ENCODE assay signal across 1 cellular context in genomic region chr5:126339215-126339805, GRCh38.
A peak's percentile ranks its signal among the peaks of the same experiment; 100 is the strongest.
TF ChIP-seq lines count a peak whose summit lies in the region.

No MANE protein-coding gene starts in this region.

TF ChIP-seq in HepG2, 621 proteins besides CTCF, POLR2A, EP300 and RAD21 (continued from another document):
- no peak for TF ChIP-seq ZNF275 (CRISPR knock-in tag; IDR thresholded peaks at IDR 0.05; ENCODE audit: borderline replicate concordance)
- TF ChIP-seq DMTF1 (CRISPR knock-in tag; IDR thresholded peaks at IDR 0.05) = no peak
- TF ChIP-seq SATB2 (CRISPR knock-in tag; IDR thresholded peaks at IDR 0.05) = no peak
- no peak for TF ChIP-seq ZKSCAN1 (IDR thresholded peaks at IDR 0.05; ENCODE audit: low read length)
- no peak for TF ChIP-seq ZNF432 (CRISPR knock-in tag; IDR thresholded peaks at IDR 0.05; ENCODE audit: borderline replicate concordance)
- TF ChIP-seq NKX3-1 (CRISPR knock-in tag; IDR thresholded peaks at IDR 0.05) = no peak
- no peak for TF ChIP-seq ZNF280D (CRISPR knock-in tag; IDR thresholded peaks at IDR 0.05)
- peak; percentile 61 for TF ChIP-seq ARID3A (IDR thresholded peaks at IDR 0.05; ENCODE audit: low read depth, low read length)
- TF ChIP-seq GTF3A (CRISPR knock-in tag; conservative IDR thresholded peaks at IDR 0.05) = no peak
- TF ChIP-seq PRMT3 (CRISPR knock-in tag; IDR thresholded peaks at IDR 0.05; ENCODE audit: borderline replicate concordance, low read depth) = no peak
- TF ChIP-seq HOXA5 (CRISPR knock-in tag; IDR thresholded peaks at IDR 0.05) = no peak
- no peak for TF ChIP-seq GRHL1 (CRISPR knock-in tag; conservative IDR thresholded peaks at IDR 0.05)
- TF ChIP-seq FOXM1 (CRISPR knock-in tag; IDR thresholded peaks at IDR 0.05) = no peak
- TF ChIP-seq, protein P1, sequence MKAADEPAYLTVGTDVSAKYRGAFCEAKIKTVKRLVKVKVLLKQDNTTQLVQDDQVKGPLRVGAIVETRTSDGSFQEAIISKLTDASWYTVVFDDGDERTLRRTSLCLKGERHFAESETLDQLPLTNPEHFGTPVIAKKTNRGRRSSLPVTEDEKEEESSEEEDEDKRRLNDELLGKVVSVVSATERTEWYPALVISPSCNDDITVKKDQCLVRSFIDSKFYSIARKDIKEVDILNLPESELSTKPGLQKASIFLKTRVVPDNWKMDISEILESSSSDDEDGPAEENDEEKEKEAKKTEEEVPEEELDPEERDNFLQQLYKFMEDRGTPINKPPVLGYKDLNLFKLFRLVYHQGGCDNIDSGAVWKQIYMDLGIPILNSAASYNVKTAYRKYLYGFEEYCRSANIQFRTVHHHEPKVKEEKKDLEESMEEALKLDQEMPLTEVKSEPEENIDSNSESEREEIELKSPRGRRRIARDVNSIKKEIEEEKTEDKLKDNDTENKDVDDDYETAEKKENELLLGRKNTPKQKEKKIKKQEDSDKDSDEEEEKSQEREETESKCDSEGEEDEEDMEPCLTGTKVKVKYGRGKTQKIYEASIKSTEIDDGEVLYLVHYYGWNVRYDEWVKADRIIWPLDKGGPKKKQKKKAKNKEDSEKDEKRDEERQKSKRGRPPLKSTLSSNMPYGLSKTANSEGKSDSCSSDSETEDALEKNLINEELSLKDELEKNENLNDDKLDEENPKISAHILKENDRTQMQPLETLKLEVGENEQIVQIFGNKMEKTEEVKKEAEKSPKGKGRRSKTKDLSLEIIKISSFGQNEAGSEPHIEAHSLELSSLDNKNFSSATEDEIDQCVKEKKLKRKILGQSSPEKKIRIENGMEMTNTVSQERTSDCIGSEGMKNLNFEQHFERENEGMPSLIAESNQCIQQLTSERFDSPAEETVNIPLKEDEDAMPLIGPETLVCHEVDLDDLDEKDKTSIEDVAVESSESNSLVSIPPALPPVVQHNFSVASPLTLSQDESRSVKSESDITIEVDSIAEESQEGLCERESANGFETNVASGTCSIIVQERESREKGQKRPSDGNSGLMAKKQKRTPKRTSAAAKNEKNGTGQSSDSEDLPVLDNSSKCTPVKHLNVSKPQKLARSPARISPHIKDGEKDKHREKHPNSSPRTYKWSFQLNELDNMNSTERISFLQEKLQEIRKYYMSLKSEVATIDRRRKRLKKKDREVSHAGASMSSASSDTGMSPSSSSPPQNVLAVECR (CRISPR knock-in tag; IDR thresholded peaks at IDR 0.05; ENCODE audit: borderline replicate concordance) = no peak
- TF ChIP-seq ZNF251 (CRISPR knock-in tag; IDR thresholded peaks at IDR 0.05) = no peak
- no peak for TF ChIP-seq NONO (IDR thresholded peaks at IDR 0.05)
- no peak for TF ChIP-seq NONO (CRISPR knock-in tag; conservative IDR thresholded peaks at IDR 0.05)
- TF ChIP-seq, protein P2, sequence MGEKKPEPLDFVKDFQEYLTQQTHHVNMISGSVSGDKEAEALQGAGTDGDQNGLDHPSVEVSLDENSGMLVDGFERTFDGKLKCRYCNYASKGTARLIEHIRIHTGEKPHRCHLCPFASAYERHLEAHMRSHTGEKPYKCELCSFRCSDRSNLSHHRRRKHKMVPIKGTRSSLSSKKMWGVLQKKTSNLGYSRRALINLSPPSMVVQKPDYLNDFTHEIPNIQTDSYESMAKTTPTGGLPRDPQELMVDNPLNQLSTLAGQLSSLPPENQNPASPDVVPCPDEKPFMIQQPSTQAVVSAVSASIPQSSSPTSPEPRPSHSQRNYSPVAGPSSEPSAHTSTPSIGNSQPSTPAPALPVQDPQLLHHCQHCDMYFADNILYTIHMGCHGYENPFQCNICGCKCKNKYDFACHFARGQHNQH (CRISPR knock-in tag; IDR thresholded peaks at IDR 0.05) = no peak
- no peak for TF ChIP-seq FOXJ3 (CRISPR knock-in tag; IDR thresholded peaks at IDR 0.05; ENCODE audit: borderline replicate concordance)
- no peak for TF ChIP-seq KMT2A (CRISPR knock-in tag; IDR thresholded peaks at IDR 0.05)
- peak; percentile 90 for TF ChIP-seq STAG1 (CRISPR knock-in tag; IDR thresholded peaks at IDR 0.05)
- TF ChIP-seq RFX5 (IDR thresholded peaks at IDR 0.05; ENCODE audit: low read depth, low read length) = no peak
